ENCODE assay signal across 1 cellular context in genomic region chr19:33473644-33474305, GRCh38.
TF ChIP-seq lines count a peak whose summit lies in the region.

No MANE protein-coding gene starts in this region.

TF ChIP-seq in GM23338, 12 proteins besides CTCF, POLR2A, EP300 and RAD21 (continued from another document):
- TF ChIP-seq, protein P1, sequence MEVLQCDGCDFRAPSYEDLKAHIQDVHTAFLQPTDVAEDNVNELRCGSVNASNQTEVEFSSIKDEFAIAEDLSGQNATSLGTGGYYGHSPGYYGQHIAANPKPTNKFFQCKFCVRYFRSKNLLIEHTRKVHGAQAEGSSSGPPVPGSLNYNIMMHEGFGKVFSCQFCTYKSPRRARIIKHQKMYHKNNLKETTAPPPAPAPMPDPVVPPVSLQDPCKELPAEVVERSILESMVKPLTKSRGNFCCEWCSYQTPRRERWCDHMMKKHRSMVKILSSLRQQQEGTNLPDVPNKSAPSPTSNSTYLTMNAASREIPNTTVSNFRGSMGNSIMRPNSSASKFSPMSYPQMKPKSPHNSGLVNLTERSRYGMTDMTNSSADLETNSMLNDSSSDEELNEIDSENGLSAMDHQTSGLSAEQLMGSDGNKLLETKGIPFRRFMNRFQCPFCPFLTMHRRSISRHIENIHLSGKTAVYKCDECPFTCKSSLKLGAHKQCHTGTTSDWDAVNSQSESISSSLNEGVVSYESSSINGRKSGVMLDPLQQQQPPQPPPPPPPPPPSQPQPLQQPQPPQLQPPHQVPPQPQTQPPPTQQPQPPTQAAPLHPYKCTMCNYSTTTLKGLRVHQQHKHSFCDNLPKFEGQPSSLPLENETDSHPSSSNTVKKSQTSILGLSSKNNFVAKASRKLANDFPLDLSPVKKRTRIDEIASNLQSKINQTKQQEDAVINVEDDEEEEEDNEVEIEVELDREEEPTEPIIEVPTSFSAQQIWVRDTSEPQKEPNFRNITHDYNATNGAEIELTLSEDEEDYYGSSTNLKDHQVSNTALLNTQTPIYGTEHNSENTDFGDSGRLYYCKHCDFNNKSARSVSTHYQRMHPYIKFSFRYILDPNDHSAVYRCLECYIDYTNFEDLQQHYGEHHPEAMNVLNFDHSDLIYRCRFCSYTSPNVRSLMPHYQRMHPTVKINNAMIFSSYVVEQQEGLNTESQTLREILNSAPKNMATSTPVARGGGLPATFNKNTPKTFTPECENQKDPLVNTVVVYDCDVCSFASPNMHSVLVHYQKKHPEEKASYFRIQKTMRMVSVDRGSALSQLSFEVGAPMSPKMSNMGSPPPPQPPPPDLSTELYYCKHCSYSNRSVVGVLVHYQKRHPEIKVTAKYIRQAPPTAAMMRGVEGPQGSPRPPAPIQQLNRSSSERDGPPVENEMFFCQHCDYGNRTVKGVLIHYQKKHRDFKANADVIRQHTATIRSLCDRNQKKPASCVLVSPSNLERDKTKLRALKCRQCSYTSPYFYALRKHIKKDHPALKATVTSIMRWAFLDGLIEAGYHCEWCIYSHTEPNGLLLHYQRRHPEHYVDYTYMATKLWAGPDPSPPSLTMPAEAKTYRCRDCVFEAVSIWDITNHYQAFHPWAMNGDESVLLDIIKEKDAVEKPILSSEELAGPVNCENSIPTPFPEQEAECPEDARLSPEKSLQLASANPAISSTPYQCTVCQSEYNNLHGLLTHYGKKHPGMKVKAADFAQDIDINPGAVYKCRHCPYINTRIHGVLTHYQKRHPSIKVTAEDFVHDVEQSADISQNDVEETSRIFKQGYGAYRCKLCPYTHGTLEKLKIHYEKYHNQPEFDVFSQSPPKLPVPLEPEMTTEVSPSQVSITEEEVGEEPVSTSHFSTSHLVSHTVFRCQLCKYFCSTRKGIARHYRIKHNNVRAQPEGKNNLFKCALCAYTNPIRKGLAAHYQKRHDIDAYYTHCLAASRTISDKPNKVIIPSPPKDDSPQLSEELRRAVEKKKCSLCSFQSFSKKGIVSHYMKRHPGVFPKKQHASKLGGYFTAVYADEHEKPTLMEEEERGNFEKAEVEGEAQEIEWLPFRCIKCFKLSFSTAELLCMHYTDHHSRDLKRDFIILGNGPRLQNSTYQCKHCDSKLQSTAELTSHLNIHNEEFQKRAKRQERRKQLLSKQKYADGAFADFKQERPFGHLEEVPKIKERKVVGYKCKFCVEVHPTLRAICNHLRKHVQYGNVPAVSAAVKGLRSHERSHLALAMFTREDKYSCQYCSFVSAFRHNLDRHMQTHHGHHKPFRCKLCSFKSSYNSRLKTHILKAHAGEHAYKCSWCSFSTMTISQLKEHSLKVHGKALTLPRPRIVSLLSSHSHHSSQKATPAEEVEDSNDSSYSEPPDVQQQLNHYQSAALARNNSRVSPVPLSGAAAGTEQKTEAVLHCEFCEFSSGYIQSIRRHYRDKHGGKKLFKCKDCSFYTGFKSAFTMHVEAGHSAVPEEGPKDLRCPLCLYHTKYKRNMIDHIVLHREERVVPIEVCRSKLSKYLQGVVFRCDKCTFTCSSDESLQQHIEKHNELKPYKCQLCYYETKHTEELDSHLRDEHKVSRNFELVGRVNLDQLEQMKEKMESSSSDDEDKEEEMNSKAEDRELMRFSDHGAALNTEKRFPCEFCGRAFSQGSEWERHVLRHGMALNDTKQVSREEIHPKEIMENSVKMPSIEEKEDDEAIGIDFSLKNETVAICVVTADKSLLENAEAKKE (CRISPR knock-in tag; IDR thresholded peaks at IDR 0.05): no peak
- TF ChIP-seq EZH2 (IDR thresholded peaks at IDR 0.05; ENCODE audit: low read depth, unreplicated experiment) (no peak), POLR2AphosphoS5 (IDR thresholded peaks at IDR 0.05; ENCODE audit: low read depth) (no peak), ETS1 (IDR thresholded peaks at IDR 0.05) (no peak), CREB1 (CRISPR knock-in tag; IDR thresholded peaks at IDR 0.05; ENCODE audit: low read depth) (no peak), ZNF331 (CRISPR knock-in tag; IDR thresholded peaks at IDR 0.05; ENCODE audit: low read depth) (no peak), JUNB (IDR thresholded peaks at IDR 0.05; ENCODE audit: unreplicated experiment) (no peak)
- TF ChIP-seq, protein P2, sequence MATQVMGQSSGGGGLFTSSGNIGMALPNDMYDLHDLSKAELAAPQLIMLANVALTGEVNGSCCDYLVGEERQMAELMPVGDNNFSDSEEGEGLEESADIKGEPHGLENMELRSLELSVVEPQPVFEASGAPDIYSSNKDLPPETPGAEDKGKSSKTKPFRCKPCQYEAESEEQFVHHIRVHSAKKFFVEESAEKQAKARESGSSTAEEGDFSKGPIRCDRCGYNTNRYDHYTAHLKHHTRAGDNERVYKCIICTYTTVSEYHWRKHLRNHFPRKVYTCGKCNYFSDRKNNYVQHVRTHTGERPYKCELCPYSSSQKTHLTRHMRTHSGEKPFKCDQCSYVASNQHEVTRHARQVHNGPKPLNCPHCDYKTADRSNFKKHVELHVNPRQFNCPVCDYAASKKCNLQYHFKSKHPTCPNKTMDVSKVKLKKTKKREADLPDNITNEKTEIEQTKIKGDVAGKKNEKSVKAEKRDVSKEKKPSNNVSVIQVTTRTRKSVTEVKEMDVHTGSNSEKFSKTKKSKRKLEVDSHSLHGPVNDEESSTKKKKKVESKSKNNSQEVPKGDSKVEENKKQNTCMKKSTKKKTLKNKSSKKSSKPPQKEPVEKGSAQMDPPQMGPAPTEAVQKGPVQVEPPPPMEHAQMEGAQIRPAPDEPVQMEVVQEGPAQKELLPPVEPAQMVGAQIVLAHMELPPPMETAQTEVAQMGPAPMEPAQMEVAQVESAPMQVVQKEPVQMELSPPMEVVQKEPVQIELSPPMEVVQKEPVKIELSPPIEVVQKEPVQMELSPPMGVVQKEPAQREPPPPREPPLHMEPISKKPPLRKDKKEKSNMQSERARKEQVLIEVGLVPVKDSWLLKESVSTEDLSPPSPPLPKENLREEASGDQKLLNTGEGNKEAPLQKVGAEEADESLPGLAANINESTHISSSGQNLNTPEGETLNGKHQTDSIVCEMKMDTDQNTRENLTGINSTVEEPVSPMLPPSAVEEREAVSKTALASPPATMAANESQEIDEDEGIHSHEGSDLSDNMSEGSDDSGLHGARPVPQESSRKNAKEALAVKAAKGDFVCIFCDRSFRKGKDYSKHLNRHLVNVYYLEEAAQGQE (IDR thresholded peaks at IDR 0.05; ENCODE audit: unreplicated experiment): no peak
